18 cellular contexts compared by ENCODE assay signal in the genomic region with DNA sequence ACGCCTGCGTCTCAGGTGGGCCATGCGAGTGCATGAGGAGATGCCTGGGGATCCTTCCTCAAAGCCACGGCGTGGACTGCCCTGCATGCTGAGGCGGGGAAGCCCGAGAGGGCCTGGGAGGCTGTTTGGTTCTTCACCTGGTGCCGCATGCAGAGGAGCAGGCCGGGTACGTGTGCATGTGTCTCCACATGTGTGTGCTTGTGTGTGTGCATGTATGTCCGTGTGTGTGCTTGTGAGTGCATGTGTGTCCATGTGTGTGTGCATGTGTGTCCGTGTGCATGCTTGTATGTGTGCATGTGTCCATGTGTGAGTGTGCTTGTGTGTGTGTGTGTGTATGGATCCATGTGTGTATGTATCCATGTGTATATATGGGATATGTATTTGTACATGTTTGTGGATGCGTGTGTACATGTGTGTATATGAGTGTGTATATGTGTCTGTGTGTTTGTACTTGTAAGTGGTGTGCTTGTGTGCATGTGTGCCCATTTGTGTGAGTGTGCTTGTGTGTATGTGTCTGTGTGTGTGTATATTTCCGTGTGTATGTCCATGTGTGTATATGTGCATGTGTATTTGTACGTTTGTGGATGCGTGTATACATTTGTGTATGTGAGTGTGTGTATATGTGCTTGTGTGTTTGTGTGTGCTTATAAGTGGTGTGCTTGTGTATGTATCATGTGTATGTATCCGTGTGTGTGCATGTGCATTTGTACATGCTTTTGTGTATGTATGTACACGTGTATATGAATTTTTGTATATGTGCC.
"Had no signal": no experiment of that assay in that cellular context is flagged by ENCODE, and none has a peak within 500 bp of the region (broad histone marks: within the 10 kb centered on the region; RNA-seq: fewer than 3 reads in every experiment).

No MANE protein-coding gene starts in this region.

- H3K27ac Mint-ChIP-seq: activated CD4-positive, alpha-beta T cell treated with anti-CD3 and anti-CD28 coated beads, Interleukin-2, amount 10 ng/mL, durations not matched to agents 7 days and 5 days; stimulated activated naive B cell treated with anti-CD40 and anti-IgM and Interleukin-4, amounts not matched to agents 10 μg/mL and 1 μg/mL and 100 μg/mL, for 72 hours had no signal

- DNase-seq: activated CD4-positive, alpha-beta T cell treated with anti-CD3 and anti-CD28 coated beads, Interleukin-2, amount 10 ng/mL, durations not matched to agents 7 days and 5 days; activated naive CD4-positive, alpha-beta T cell treated with Interleukin-2 at 50 U/mL for 16 hours; anterior cingulate cortex; gastrocnemius medialis; heart left ventricle; kidney; left ventricle myocardium superior; ovary; stimulated activated CD4-positive, alpha-beta T cell treated with anti-CD3 and anti-CD28 coated beads, Interleukin-4, amount 100 ng/mL, for 24 hours; stimulated activated naive B cell treated with anti-CD40 and anti-IgM and Interleukin-4, amounts not matched to agents 10 μg/mL and 1 μg/mL and 100 μg/mL, for 72 hours; T1000; uterus had no signal

- H3K27ac ChIP-seq: coronary artery, gastrocnemius medialis, heart left ventricle, ovary, tibial artery, uterus had no signal

- H3K36me3 ChIP-seq: gastrocnemius medialis, heart left ventricle, ovary, tibial artery, uterus had no signal

- H3K4me1 ChIP-seq: gastrocnemius medialis, heart left ventricle, uterus had no signal

- H3K27me3 ChIP-seq: heart left ventricle, ovary, uterus had no signal

- H3K4me1 Mint-ChIP-seq: stimulated activated naive B cell treated with anti-CD40 and anti-IgM and Interleukin-4, amounts not matched to agents 10 μg/mL and 1 μg/mL and 100 μg/mL, for 72 hours had no signal

- H3K4me3 ChIP-seq: gastrocnemius medialis, ovary, smooth muscle cell, uterus had no signal

- ATAC-seq: activated CD4-positive, CD25-positive, alpha-beta regulatory T cell treated with anti-CD3 and anti-CD28 coated beads, Interleukin-2, amount 50 U/mL, for 24 hours; gastrocnemius medialis; heart left ventricle; left ventricle myocardium superior; stimulated activated naive B cell treated with anti-CD40 and anti-IgM and Interleukin-4, amounts not matched to agents 10 μg/mL and 1 μg/mL and 100 μg/mL, for 72 hours had no signal

- H3K4me3 Mint-ChIP-seq: activated CD4-positive, alpha-beta T cell treated with anti-CD3 and anti-CD28 coated beads, Interleukin-2, amount 10 ng/mL, durations not matched to agents 7 days and 5 days; brain; central memory CD8-positive, alpha-beta T cell; stimulated activated naive B cell treated with anti-CD40 and anti-IgM and Interleukin-4, amounts not matched to agents 10 μg/mL and 1 μg/mL and 100 μg/mL, for 72 hours had no signal

- H3K9me3 Mint-ChIP-seq: activated CD4-positive, alpha-beta T cell treated with anti-CD3 and anti-CD28 coated beads, Interleukin-2, amount 10 ng/mL, durations not matched to agents 7 days and 5 days; central memory CD8-positive, alpha-beta T cell had no signal

- H3K36me3 Mint-ChIP-seq: brain had no signal

- H3K9me3 ChIP-seq: gastrocnemius medialis, heart left ventricle, ovary, tibial artery, uterus had no signal
